10 cellular contexts compared by ENCODE assay signal in genomic region chr1:27539901-27540861, GRCh38. TPM values are rescaled to one million over a fixed set of nuclear protein-coding genes. Genes with fewer than 3 reads are reported as not detected.
DNase-seq lines count a peak whose midpoint lies in the region; ATAC-seq and TF ChIP-seq lines count a peak whose summit lies in the region.
"Had no signal": no experiment of that assay in that cellular context is flagged by ENCODE, and none has a peak within 500 bp of the region (broad histone marks: within the 10 kb centered on the region; RNA-seq: fewer than 3 reads in every experiment).

No MANE protein-coding gene starts in this region.

- H3K9me3 Mint-ChIP-seq in activated CD8-positive, alpha-beta memory T cell treated with anti-CD3 and anti-CD28 coated beads, Interleukin-2, amount 10 ng/mL, durations not matched to agents 7 days and 5 days (ENCODE audit: low read depth) = no peaks in the 10 kb centered on the region

- H3K36me3 Mint-ChIP-seq in activated CD8-positive, alpha-beta memory T cell treated with anti-CD3 and anti-CD28 coated beads, Interleukin-2, amount 10 ng/mL, durations not matched to agents 7 days and 5 days = no peaks in the 10 kb centered on the region

- no peaks in the 10 kb centered on the region for H3K9me3 ChIP-seq in PC-3 (ENCODE audit: low read length)

- no peaks in the 10 kb centered on the region for H4K20me1 ChIP-seq in PC-3 (ENCODE audit: low read length)

- H3K27ac Mint-ChIP-seq in activated CD8-positive, alpha-beta memory T cell treated with anti-CD3 and anti-CD28 coated beads, Interleukin-2, amount 10 ng/mL, durations not matched to agents 7 days and 5 days = no peak overlapping the region

- POLR2A ChIA-PET in PC-3 (lab: Charles Lee; ENCODE audit: unreplicated experiment) = interaction anchor here (0.5 to 1.1 kb wide), 3 partner anchors 17 to 76 kb away, joined by 3 to 8 read pairs (median 4); no protein-coding TSS in a partner anchor

- BruUV-seq in PC-3 (replicated peaks; lab: Mats Ljungman, UMichigan) = TSS peak; percentile 90

- H3K36me3 ChIP-seq in PC-3 (ENCODE audit: low read depth, low read length) (0 out of 2 replicates have a peak, but pooled peaks cover 4% of the 10 kb centered on the region), rectal smooth muscle tissue (ENCODE audit: control insufficient read depth, insufficient read depth, low read length) (no peaks in the 10 kb centered on the region)

- peaks cover 21% of the 10 kb centered on the region for H3F3A ChIP-seq in PC-3 (ENCODE audit: low read length, unreplicated experiment)

- no peaks in the 10 kb centered on the region for H3K9me2 ChIP-seq in PC-3 (replicated peaks; ENCODE audit: low read length)

- peaks cover 4% of the 10 kb centered on the region for H3K4me1 Mint-ChIP-seq in activated CD8-positive, alpha-beta memory T cell treated with anti-CD3 and anti-CD28 coated beads, Interleukin-2, amount 10 ng/mL, durations not matched to agents 7 days and 5 days

- ATAC-seq in PC-3 = peak; percentile 45
- no peak for ATAC-seq in activated CD8-positive, alpha-beta memory T cell treated with anti-CD3 and anti-CD28 coated beads, Interleukin-2, amount 10 ng/mL, durations not matched to agents 7 days and 5 days

- H3K27me3 ChIP-seq in PC-3 (ENCODE audit: low read length) (no peaks in the 10 kb centered on the region), rectal smooth muscle tissue (ENCODE audit: control insufficient read depth, insufficient read depth, low read length) (no peaks in the 10 kb centered on the region)

- 0 out of 2 replicates have a peak overlapping the region, but pooled peaks have one; percentile 12 for H3K4me3 ChIP-seq in PC-3 (ENCODE audit: low read length)
- H3K4me3 ChIP-seq in epithelial cell of proximal tubule (ENCODE audit: low read depth, low read length) = no peak overlapping the region
- H3K4me3 ChIP-seq in rectal smooth muscle tissue (ENCODE audit: low read length) = no peak overlapping the region

- H3K9ac ChIP-seq in PC-3 (ENCODE audit: low read length) (peak overlapping the region; percentile 99), rectal smooth muscle tissue (ENCODE audit: low read length) (no peak overlapping the region)

- CTCF ChIA-PET in PC-3 (lab: Charles Lee) = interaction anchor here (0.8 to 0.9 kb wide), 2 partner anchors 17 to 124 kb away, joined by 4 to 12 read pairs; no protein-coding TSS in a partner anchor
- CTCF ChIA-PET in activated CD8-positive, alpha-beta memory T cell treated with anti-CD3 and anti-CD28 coated beads, Interleukin-2, amount 10 ng/mL, durations not matched to agents 7 days and 5 days (lab: Charles Lee) = interaction anchor here (0.9 to 1.0 kb wide), 2 partner anchors 16 to 29 kb away, joined by 3 read pairs; no protein-coding TSS in a partner anchor

- H3K27ac ChIP-seq in PC-3 (ENCODE audit: low read length) (peak overlapping the region; percentile 100), rectal smooth muscle tissue (ENCODE audit: low read depth, low read length) (peak overlapping the region; percentile 56)

- H3K27me3 Mint-ChIP-seq in activated CD8-positive, alpha-beta memory T cell treated with anti-CD3 and anti-CD28 coated beads, Interleukin-2, amount 10 ng/mL, durations not matched to agents 7 days and 5 days = no peaks in the 10 kb centered on the region

- H3K4me3 Mint-ChIP-seq in activated CD8-positive, alpha-beta memory T cell treated with anti-CD3 and anti-CD28 coated beads, Interleukin-2, amount 10 ng/mL, durations not matched to agents 7 days and 5 days = no peak overlapping the region

- intact Hi-C loops in PC-3 (cut with micrococcal nuclease) = loop anchor here (1.0 kb wide), 1 partner anchor 17 kb away; no protein-coding TSS in a partner anchor

- TF ChIP-seq CTCF in PC-3 (conservative IDR thresholded peaks at IDR 0.05; ENCODE audit: low read depth, low read length) (no peak), epithelial cell of proximal tubule (conservative IDR thresholded peaks at IDR 0.05; ENCODE audit: low read depth, low read length) (no peak)

- H2AFZ ChIP-seq in PC-3 (ENCODE audit: low read length) = no peak overlapping the region

- H3K4me1 ChIP-seq in PC-3 (ENCODE audit: insufficient read depth, low read length) = peaks cover 79% of the 10 kb centered on the region
- H3K4me1 ChIP-seq in rectal smooth muscle tissue (ENCODE audit: control insufficient read depth, insufficient read depth, low read length) = peaks cover 72% of the 10 kb centered on the region

- H3K4me2 ChIP-seq in PC-3 (ENCODE audit: low read length) = peak overlapping the region; percentile 74

- DNase-seq in EH (ENCODE audit: low read depth) (peak; percentile 97), PC-3 (peak; percentile 98), epithelial cell of proximal tubule (ENCODE audit: low read depth) (peak; percentile 76), iPS-NIHi11 (ENCODE audit: low spot score) (no peak), KG1 (lab: John Stamatoyannopoulos, UW) (no peak), GM19240 (ENCODE audit: insufficient read length, low spot score) (no peak)
- no peak for DNase-seq in activated CD8-positive, alpha-beta memory T cell treated with anti-CD3 and anti-CD28 coated beads, Interleukin-2, amount 10 ng/mL, durations not matched to agents 7 days and 5 days
- DNase-seq: midbrain, MV-4-11 had no signal

- peaks cover 35% of the 10 kb centered on the region for H3K79me2 ChIP-seq in PC-3 (ENCODE audit: low read length)

RNA-seq across cellular contexts. Expression of gene WASF2, which starts 50.2 kb away (rescaled TPM):
- total RNA-seq in PC-3 (2014; rRNA removed) = 20.7 and 32.4 TPM in 2 replicates
- total RNA-seq in epithelial cell of proximal tubule = 21.4 and 27.9 TPM in 2 replicates
- total RNA-seq in activated CD8-positive, alpha-beta memory T cell treated with anti-CD3 and anti-CD28 coated beads, Interleukin-2, amount 10 ng/mL, durations not matched to agents 7 days and 5 days = 100 to 1,000 TPM; 113 to 117 TPM

Comparison
In these comparisons a context has a peak if more than half of its experiments do, and no peak if none do; other contexts are left out.
1. DNase-seq: peak in EH (single experiment), PC-3 (single experiment) and epithelial cell of proximal tubule (single experiment); none in iPS-NIHi11 (single experiment), KG1 (single experiment), activated CD8-positive, alpha-beta memory T cell treated with anti-CD3 and anti-CD28 coated beads, Interleukin-2, amount 10 ng/mL, durations not matched to agents 7 days and 5 days (single experiment) and GM19240 (single experiment).